Comparison of ENCODE assay signal across 22 cellular contexts in genomic region chr22:40363059-40363458, GRCh38. TPM values are rescaled to one million over a fixed set of nuclear protein-coding genes. Genes with fewer than 3 reads are reported as not detected.
DNase-seq lines count a peak whose midpoint lies in the region; ATAC-seq lines count a peak whose summit lies in the region.
"Had no signal": no experiment of that assay in that cellular context is flagged by ENCODE, and none has a peak within 500 bp of the region (broad histone marks: within the 10 kb centered on the region; RNA-seq: fewer than 3 reads in every experiment).

No MANE protein-coding gene starts in this region.

- H3K23ac ChIP-seq in mesendoderm (ENCODE audit: low read length): no peak overlapping the region

- ATAC-seq in activated CD8-positive, alpha-beta memory T cell treated with anti-CD3 and anti-CD28 coated beads, Interleukin-2, amount 10 ng/mL, durations not matched to agents 7 days and 5 days: no peak
- ATAC-seq: K562 had no signal

- peaks cover 39% of the 10 kb centered on the region for H3K36me3 ChIP-seq in mesendoderm (ENCODE audit: control insufficient read depth, insufficient read depth, low read length)

- no peaks in the 10 kb centered on the region for H3K4me1 ChIP-seq in mesendoderm (ENCODE audit: control insufficient read depth, low read depth, low read length)
- H3K4me1 ChIP-seq: upper lobe of left lung had no signal

- H3K79me1 ChIP-seq in mesendoderm (ENCODE audit: low read length): no peaks in the 10 kb centered on the region

- H3K4me3 ChIP-seq in mesendoderm (ENCODE audit: low read length): no peak overlapping the region
- H3K4me3 ChIP-seq: heart left ventricle, K562, upper lobe of left lung had no signal

- no peak overlapping the region for H2BK15ac ChIP-seq in mesendoderm (replicated peaks; ENCODE audit: low read depth)

- no peak overlapping the region for H3K27ac ChIP-seq in mesendoderm (ENCODE audit: low read depth, low read length)
- H3K27ac ChIP-seq: C4-2B, heart left ventricle, neutrophil, upper lobe of left lung had no signal

- H3K9ac ChIP-seq in mesendoderm (ENCODE audit: low read length): no peak overlapping the region

- no peak overlapping the region for H4K5ac ChIP-seq in mesendoderm (ENCODE audit: low read length)

- H3K9me3 Mint-ChIP-seq in activated naive CD4-positive, alpha-beta T cell treated with anti-CD3 and anti-CD28 coated beads, Interleukin-2, amount 50 U/mL, for 24 hours: no peaks in the 10 kb centered on the region
- no peaks in the 10 kb centered on the region for H3K9me3 Mint-ChIP-seq in activated CD8-positive, alpha-beta memory T cell treated with anti-CD3 and anti-CD28 coated beads, Interleukin-2, amount 10 ng/mL, durations not matched to agents 7 days and 5 days (ENCODE audit: low read depth)
- H3K9me3 Mint-ChIP-seq: activated CD4-positive, alpha-beta T cell treated with anti-CD3 and anti-CD28 coated beads, Interleukin-2, amount 10 ng/mL, durations not matched to agents 24 days and 14 days; activated T-helper 2 cell treated with anti-CD3 and anti-CD28 coated beads, Interferon-gamma antibody, Interleukin-2, Interleukin-4, amounts not matched to agents 10 μg/mL and 5 μg/mL and 100 μg/mL, durations not matched to agents 14 hours and 24 hours and 36 hours; endodermal cell had no signal

- H4K8ac ChIP-seq in mesendoderm (ENCODE audit: low read depth, low read length): no peak overlapping the region

- no peaks in the 10 kb centered on the region for H3K27me3 ChIP-seq in mesendoderm (ENCODE audit: insufficient read depth, low read length, poor library complexity)
- H3K27me3 ChIP-seq: heart left ventricle, neutrophil, upper lobe of left lung had no signal

- peak overlapping the region; percentile 59 for H3K27ac Mint-ChIP-seq in activated naive CD4-positive, alpha-beta T cell treated with anti-CD3 and anti-CD28 coated beads, Interleukin-2, amount 50 U/mL, for 24 hours
- H3K27ac Mint-ChIP-seq in activated CD8-positive, alpha-beta memory T cell treated with anti-CD3 and anti-CD28 coated beads, Interleukin-2, amount 10 ng/mL, durations not matched to agents 7 days and 5 days: no peak overlapping the region
- H3K27ac Mint-ChIP-seq: activated CD4-positive, alpha-beta T cell treated with anti-CD3 and anti-CD28 coated beads, Interleukin-2, amount 10 ng/mL, durations not matched to agents 24 days and 14 days; activated T-helper 2 cell treated with anti-CD3 and anti-CD28 coated beads, Interferon-gamma antibody, Interleukin-2, Interleukin-4, amounts not matched to agents 10 μg/mL and 5 μg/mL and 100 μg/mL, durations not matched to agents 14 hours and 24 hours and 36 hours; endodermal cell had no signal

- H3K4me3 Mint-ChIP-seq in activated naive CD4-positive, alpha-beta T cell treated with anti-CD3 and anti-CD28 coated beads, Interleukin-2, amount 50 U/mL, for 24 hours: no peak overlapping the region
- H3K4me3 Mint-ChIP-seq in activated CD8-positive, alpha-beta memory T cell treated with anti-CD3 and anti-CD28 coated beads, Interleukin-2, amount 10 ng/mL, durations not matched to agents 7 days and 5 days: no peak overlapping the region
- H3K4me3 Mint-ChIP-seq: activated CD4-positive, alpha-beta T cell treated with anti-CD3 and anti-CD28 coated beads, Interleukin-2, amount 10 ng/mL, durations not matched to agents 24 days and 14 days; endodermal cell had no signal

- no peaks in the 10 kb centered on the region for H3K27me3 Mint-ChIP-seq in activated naive CD4-positive, alpha-beta T cell treated with anti-CD3 and anti-CD28 coated beads, Interleukin-2, amount 50 U/mL, for 24 hours
- no peaks in the 10 kb centered on the region for H3K27me3 Mint-ChIP-seq in activated CD8-positive, alpha-beta memory T cell treated with anti-CD3 and anti-CD28 coated beads, Interleukin-2, amount 10 ng/mL, durations not matched to agents 7 days and 5 days
- H3K27me3 Mint-ChIP-seq: activated CD4-positive, alpha-beta T cell treated with anti-CD3 and anti-CD28 coated beads, Interleukin-2, amount 10 ng/mL, durations not matched to agents 24 days and 14 days had no signal

- H2BK5ac ChIP-seq in mesendoderm (ENCODE audit: low read length): no peak overlapping the region

- no CpG with 5 or more reads among the region's 3 CpGs for WGBS in mesendoderm (ENCODE audit: extremely low coverage, insufficient coverage, low lambda C conversion rate)

- peaks cover 6% of the 10 kb centered on the region for H3K4me1 Mint-ChIP-seq in activated naive CD4-positive, alpha-beta T cell treated with anti-CD3 and anti-CD28 coated beads, Interleukin-2, amount 50 U/mL, for 24 hours
- H3K4me1 Mint-ChIP-seq in activated CD8-positive, alpha-beta memory T cell treated with anti-CD3 and anti-CD28 coated beads, Interleukin-2, amount 10 ng/mL, durations not matched to agents 7 days and 5 days: no peaks in the 10 kb centered on the region
- H3K4me1 Mint-ChIP-seq: endodermal cell had no signal

- H3K79me2 ChIP-seq in mesendoderm (ENCODE audit: control insufficient read depth, insufficient read depth, low read length): no peaks in the 10 kb centered on the region

- no peak overlapping the region for H3K56ac ChIP-seq in mesendoderm (ENCODE audit: low read length)

- peaks cover 43% of the 10 kb centered on the region for H3K36me3 Mint-ChIP-seq in activated naive CD4-positive, alpha-beta T cell treated with anti-CD3 and anti-CD28 coated beads, Interleukin-2, amount 50 U/mL, for 24 hours
- H3K36me3 Mint-ChIP-seq in activated CD8-positive, alpha-beta memory T cell treated with anti-CD3 and anti-CD28 coated beads, Interleukin-2, amount 10 ng/mL, durations not matched to agents 7 days and 5 days: peaks cover 58% of the 10 kb centered on the region

- H3K18ac ChIP-seq in mesendoderm (ENCODE audit: low read length): no peak overlapping the region

- CTCF ChIA-PET in activated CD8-positive, alpha-beta memory T cell treated with anti-CD3 and anti-CD28 coated beads, Interleukin-2, amount 10 ng/mL, durations not matched to agents 7 days and 5 days (lab: Charles Lee): interaction anchor here (1.5 kb wide), 1 partner anchor 14 kb away, joined by 4 read pairs; no protein-coding TSS in a partner anchor

- H2BK120ac ChIP-seq in mesendoderm (ENCODE audit: low read depth, low read length): no peak overlapping the region

- H3K4me2 ChIP-seq in mesendoderm (ENCODE audit: low read length): no peak overlapping the region

- no peak overlapping the region for H2AK5ac ChIP-seq in mesendoderm (ENCODE audit: low read length)

- H3K4ac ChIP-seq in mesendoderm (ENCODE audit: low read depth, low read length): no peak overlapping the region

- DNase-seq in activated naive CD4-positive, alpha-beta T cell (lab: John Stamatoyannopoulos, UW): no peak
- DNase-seq in amniotic stem cell (lab: John Stamatoyannopoulos, UW) (peak; percentile 11), hepatic stellate cell (ENCODE audit: low spot score) (peak; percentile 37), DMS53 treated with DMSO at 0.1 percent for 48 hours (lab: John Stamatoyannopoulos, UW; ENCODE audit: unreplicated experiment) (no peak), NCI-H2196 (lab: John Stamatoyannopoulos, UW; ENCODE audit: unreplicated experiment) (no peak), mesendoderm (no peak)
- DNase-seq in activated CD8-positive, alpha-beta memory T cell treated with anti-CD3 and anti-CD28 coated beads, Interleukin-2, amount 10 ng/mL, durations not matched to agents 7 days and 5 days: no peak
- DNase-seq: activated CD4-positive, alpha-beta T cell treated with anti-CD3 and anti-CD28 coated beads, Interleukin-2, amount 10 ng/mL, durations not matched to agents 24 days and 14 days; aorta; endodermal cell; GOT3; heart left ventricle; NCI-H146; NCI-H69; retina; SHP77 treated with DMSO at 0.1 percent for 48 hours; upper lobe of left lung had no signal

RNA-seq across cellular contexts. Expression of gene SGSM3, which starts 7.3 kb away (rescaled TPM):
- total RNA-seq in activated CD8-positive, alpha-beta memory T cell treated with anti-CD3 and anti-CD28 coated beads, Interleukin-2, amount 10 ng/mL, durations not matched to agents 7 days and 5 days: 10 to 100 TPM; 57.6 to 86.3 TPM
- polyA plus RNA-seq in mesendoderm (2013, experiment 1 of 2): 20.6 TPM
- polyA plus RNA-seq in mesendoderm (2013, experiment 2 of 2): 24.1 TPM

RNA-seq across cellular contexts. Expression of gene ADSL, which starts 16.8 kb away (rescaled TPM):
- total RNA-seq in activated CD8-positive, alpha-beta memory T cell treated with anti-CD3 and anti-CD28 coated beads, Interleukin-2, amount 10 ng/mL, durations not matched to agents 7 days and 5 days: 100 to 1,000 TPM in 1 of 2 experiments, 10 to 100 TPM in 1; 98.3 to 109 TPM
- polyA plus RNA-seq in mesendoderm (2013, experiment 1 of 2): 161 TPM
- 161 TPM for polyA plus RNA-seq in mesendoderm (2013, experiment 2 of 2)

Comparison
In these comparisons a context has a peak if more than half of its experiments do, and no peak if none do; other contexts are left out.
1. DNase-seq: peak in amniotic stem cell (single experiment) and hepatic stellate cell (single experiment); none in activated naive CD4-positive, alpha-beta T cell (0 of 4), DMS53 treated with DMSO at 0.1 percent for 48 hours (single experiment), activated CD8-positive, alpha-beta memory T cell treated with anti-CD3 and anti-CD28 coated beads, Interleukin-2, amount 10 ng/mL, durations not matched to agents 7 days and 5 days (single experiment), NCI-H2196 (single experiment) and mesendoderm (single experiment).